8 cellular contexts compared by ENCODE assay signal in genomic region chr10:91251430-91252056, GRCh38. TPM values are rescaled to one million over a fixed set of nuclear protein-coding genes. Genes with fewer than 3 reads are reported as not detected.
DNase-seq lines count a peak whose midpoint lies in the region; ATAC-seq and TF ChIP-seq lines count a peak whose summit lies in the region.

No MANE protein-coding gene starts in this region.

- no peak overlapping the region for H3K4me3 ChIP-seq in fibroblast of lung (replicated peaks in 1 of 4; ENCODE audit: control extremely low read depth in 1 of 4, insufficient read depth in 1 of 4, low read depth in 3 of 4, low read length in 4 of 4)
- no peak overlapping the region for H3K4me3 ChIP-seq in tibial artery

- DNase-seq in ELF-1 (ENCODE audit: low read depth, low spot score) (peak; percentile 15), NOMO-1 (lab: John Stamatoyannopoulos, UW; ENCODE audit: unreplicated experiment in 2 of 2) (peak; percentile 10 to 55), activated T-cell treated with anti-CD3 and anti-CD28 coated beads for 4 hours (peak; percentile 19), fibroblast of lung (ENCODE audit: low read depth in 2 of 2) (peak; percentile 33 to 70), nephron progenitor cell (peak; percentile 42), tibial artery (peak; percentile 48 to 67)

- no peak overlapping the region for H2AFZ ChIP-seq in fibroblast of lung (ENCODE audit: low read length)

- H4K20me1 ChIP-seq in fibroblast of lung (ENCODE audit: control insufficient read depth, extremely low read depth, insufficient read depth, low read length): no peaks in the 10 kb centered on the region

- no peak overlapping the region for H3K4me2 ChIP-seq in fibroblast of lung (ENCODE audit: extremely low read depth, insufficient read depth, low read length)

- no peak overlapping the region for H3K4me3 Mint-ChIP-seq in nephron progenitor cell

- H3K27me3 ChIP-seq in fibroblast of lung (ENCODE audit: control insufficient read depth, insufficient read depth, low read length) (no peaks in the 10 kb centered on the region), tibial artery (no peaks in the 10 kb centered on the region)

- H3K27ac ChIP-seq in fibroblast of lung (ENCODE audit: insufficient read depth, low read length) (no peak overlapping the region), tibial artery (no peak overlapping the region)

- H3K27ac Mint-ChIP-seq in nephron progenitor cell: no peak overlapping the region

- no peaks in the 10 kb centered on the region for H3K4me1 Mint-ChIP-seq in nephron progenitor cell

- H3K36me3 ChIP-seq in fibroblast of lung (ENCODE audit: control insufficient read depth, insufficient read depth, low read length) (no peaks in the 10 kb centered on the region), tibial artery (peaks cover 35 to 40% (median 37%) of the 10 kb centered on the region in 3 donors)

- peaks cover 25% of the 10 kb centered on the region for H3K36me3 Mint-ChIP-seq in nephron progenitor cell (ENCODE audit: low read depth)

- peaks cover 12% of the 10 kb centered on the region for H3K9me3 Mint-ChIP-seq in nephron progenitor cell

- peak; percentile 62 for ATAC-seq in HG03159 (IDR thresholded peaks at IDR 0.05; ENCODE audit: unreplicated experiment)
- no peak for ATAC-seq in HG02588 (IDR thresholded peaks at IDR 0.05; ENCODE audit: unreplicated experiment)

- H3K9me3 ChIP-seq in fibroblast of lung (ENCODE audit: control insufficient read depth, insufficient read depth, low read depth, low read length): no peaks in the 10 kb centered on the region
- no peaks in the 10 kb centered on the region for H3K9me3 ChIP-seq in tibial artery

- H3K4me1 ChIP-seq in fibroblast of lung (ENCODE audit: control insufficient read depth, extremely low read depth, insufficient read depth, low read length) (no peaks in the 10 kb centered on the region), tibial artery (peaks cover 0 to 43% (median 15%) of the 10 kb centered on the region in 4 donors)

- intact Hi-C loops in tibial artery (cut with DNase I; ENCODE audit: low total_unique reads): loop anchor here (1.0 to 5.0 kb wide), 2 partner anchors 208 to 339 kb away; no protein-coding TSS in a partner anchor

- H3K9ac ChIP-seq in fibroblast of lung (ENCODE audit: insufficient read depth, low read length): no peak overlapping the region

- TF ChIP-seq CTCF in fibroblast of lung (conservative IDR thresholded peaks at IDR 0.05 in 1 of 2, IDR thresholded peaks at IDR 0.05 in 1 of 2; ENCODE audit: low read depth in 1 of 2, low read length in 2 of 2) (peak; percentile 90 to 91), nephron progenitor cell (IDR thresholded peaks at IDR 0.05) (peak; percentile 97), tibial artery (IDR thresholded peaks at IDR 0.05) (peak; percentile 93 to 96)

- no peaks in the 10 kb centered on the region for H3K27me3 Mint-ChIP-seq in nephron progenitor cell (ENCODE audit: low read depth, poor library complexity)

- H3K79me2 ChIP-seq in fibroblast of lung (ENCODE audit: control insufficient read depth, insufficient read depth, low read length): no peaks in the 10 kb centered on the region

RNA-seq across cellular contexts. Expression of gene PCGF5, which starts 31.1 kb away (rescaled TPM):
- 28.5 and 31.5 TPM in 2 replicates for total RNA-seq in fibroblast of lung
- 25.8 and 31.3 TPM in 2 replicates for polyA plus RNA-seq in fibroblast of lung
- polyA plus RNA-seq in fibroblast of lung (2012): 18.9 and 24.0 TPM in 2 replicates
- 5.1 and 7.6 TPM in 2 replicates for polyA minus RNA-seq in fibroblast of lung (ENCODE audit: low replicate concordance)
